ENCODE assay signal across 8 cellular contexts in genomic region chr6:127120787-127121636, GRCh38. TPM values are rescaled to one million over a fixed set of nuclear protein-coding genes. Genes with fewer than 3 reads are reported as not detected.
DNase-seq lines count a peak whose midpoint lies in the region; ATAC-seq and TF ChIP-seq lines count a peak whose summit lies in the region.

No MANE protein-coding gene starts in this region.

- no peak overlapping the region for H3K4me3 ChIP-seq in lower leg skin (ENCODE audit: low read depth, poor library complexity, severe bottlenecking)

- TF ChIP-seq CTCF in AG09319 (IDR thresholded peaks at IDR 0.05; ENCODE audit: low read depth, low read length) (peak; percentile 97), lower leg skin (IDR thresholded peaks at IDR 0.05) (no peak)

- DNase-seq in AG09319 (ENCODE audit: extremely low read depth, low read depth) (peak; percentile 57), NCI-H2227 treated with DMSO at 0.1 percent for 48 hours (lab: John Stamatoyannopoulos, UW) (peak; percentile 56), dermis blood vessel endothelial cell (peak; percentile 91), lower leg skin (ENCODE audit: low spot score in 2 of 2) (peak; percentile 53 to 94)
- peak; percentile 20 for DNase-seq in activated CD4-positive, alpha-beta T cell treated with anti-CD3 and anti-CD28 coated beads for 1 hour
- DNase-seq in stimulated activated CD4-positive, alpha-beta T cell treated with anti-CD3 and anti-CD28 coated beads, Interleukin-4, amount 100 ng/mL, for 4 hours: peak; percentile 38 to 58

- no peak for TF ChIP-seq POLR2A in lower leg skin (IDR thresholded peaks at IDR 0.05)

- ATAC-seq in GM18909 (IDR thresholded peaks at IDR 0.05; ENCODE audit: poor library complexity, unreplicated experiment) (peak; percentile 87), HG03108 (IDR thresholded peaks at IDR 0.05; ENCODE audit: unreplicated experiment) (peak; percentile 88)

- intact Hi-C loops in lower leg skin (cut with DNase I; ENCODE audit: low total_unique reads): no loop called here

- WGBS in lower leg skin, 2 donors: 5 to 11% methylated on average over 28 to 35 of the region's 35 CpGs

RNA-seq across cellular contexts. Expression of gene RSPO3, which starts 2.5 kb away (rescaled TPM):
- under 0.01 and 0.19 TPM in 2 replicates for total RNA-seq in dermis blood vessel endothelial cell
- total RNA-seq in lower leg skin: 1 to 10 TPM in 1 of 4 donors, under 1 TPM in 3; 0.15 to 1.5 (median 0.72) TPM

Comparison
In these comparisons a context has a peak if more than half of its experiments do, and no peak if none do; other contexts are left out.
1. DNase-seq: peak in every context shown above with its lines; median percentile 91 in dermis blood vessel endothelial cell; 74 in lower leg skin; 57 in AG09319; 56 in NCI-H2227 treated with DMSO at 0.1 percent for 48 hours; 48 in stimulated activated CD4-positive, alpha-beta T cell treated with anti-CD3 and anti-CD28 coated beads, Interleukin-4, amount 100 ng/mL, for 4 hours; 20 in activated CD4-positive, alpha-beta T cell treated with anti-CD3 and anti-CD28 coated beads for 1 hour.